ENCODE assay signal across 10 cellular contexts in the genomic region with DNA sequence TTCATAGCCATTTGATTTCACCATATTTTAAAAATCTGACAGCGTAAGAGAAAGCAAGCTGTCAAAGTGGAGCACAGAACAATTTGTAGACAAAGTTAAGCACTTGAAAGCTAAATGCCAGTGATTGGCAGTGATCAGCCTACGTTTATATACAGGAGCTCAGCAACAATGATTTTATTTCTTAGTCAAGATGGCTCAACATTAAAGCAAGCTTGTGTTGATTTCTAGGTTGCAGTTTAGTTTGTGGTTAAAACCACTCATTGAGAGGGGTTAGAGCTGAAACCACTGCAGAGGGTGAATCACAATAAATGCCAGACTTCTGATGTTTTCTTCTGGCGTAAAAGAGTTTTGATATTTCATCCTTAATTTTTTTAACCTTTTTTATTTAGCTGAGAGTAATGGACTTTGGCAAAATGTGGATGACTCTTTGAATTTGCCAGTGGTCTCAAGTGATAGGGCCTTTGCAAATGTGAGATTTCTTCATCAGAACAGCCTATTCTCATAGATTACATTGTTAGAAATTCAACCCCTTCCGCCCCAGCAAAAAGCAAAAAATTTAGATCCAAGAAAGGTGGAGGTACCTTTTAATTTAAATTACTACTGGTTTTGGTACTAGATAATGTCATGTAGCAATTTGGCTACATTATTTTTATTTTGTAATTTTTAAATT.
DNase-seq lines count a peak whose midpoint lies in the region; ATAC-seq, FAIRE-seq and TF ChIP-seq lines count a peak whose summit lies in the region.
"Had no signal": no experiment of that assay in that cellular context is flagged by ENCODE, and none has a peak within 500 bp of the region (broad histone marks: within the 10 kb centered on the region; RNA-seq: fewer than 3 reads in every experiment).

No MANE protein-coding gene starts in this region.

- peak overlapping the region; percentile 26 for H3K4me2 ChIP-seq in astrocyte (ENCODE audit: low read length)
- H3K4me2 ChIP-seq in osteoblast (ENCODE audit: insufficient read depth, low read length): peak overlapping the region; percentile 71
- no peak overlapping the region for H3K4me2 ChIP-seq in PC-9

- no peak for TF ChIP-seq CTCF in astrocyte (IDR thresholded peaks at IDR 0.05; ENCODE audit: insufficient read depth, low read depth, low read length)
- no peak for TF ChIP-seq CTCF in osteoblast (IDR thresholded peaks at IDR 0.05; ENCODE audit: extremely low read depth, low read depth, low read length)
- TF ChIP-seq CTCF in PC-9 (conservative IDR thresholded peaks at IDR 0.05): no peak

- H2AFZ ChIP-seq in astrocyte (ENCODE audit: low read depth, low read length) (no peak overlapping the region), osteoblast (ENCODE audit: low read length) (no peak overlapping the region), PC-9 (no peak overlapping the region)

- peaks cover 25% of the 10 kb centered on the region for H4K20me1 ChIP-seq in astrocyte (ENCODE audit: insufficient read depth, low read length)
- H4K20me1 ChIP-seq in osteoblast (ENCODE audit: insufficient read depth, low read length): peaks cover 10% of the 10 kb centered on the region
- no peaks in the 10 kb centered on the region for H4K20me1 ChIP-seq in PC-9 (ENCODE audit: insufficient read depth)

- no peaks in the 10 kb centered on the region for H3K9me3 Mint-ChIP-seq in astrocyte (ENCODE audit: unreplicated experiment)

- H3K27ac ChIP-seq in astrocyte (ENCODE audit: low read depth, low read length) (peak overlapping the region; percentile 3), osteoblast (ENCODE audit: low read depth, low read length) (peak overlapping the region; percentile 48), PC-9 (no peak overlapping the region)

- no peaks in the 10 kb centered on the region for H3K27me3 Mint-ChIP-seq in astrocyte (ENCODE audit: low read depth, unreplicated experiment)
- H3K27me3 Mint-ChIP-seq: progenitor cell of endocrine pancreas had no signal

- FAIRE-seq in astrocyte (lab: Jason Lieb, UNC): peak; percentile 82

- H3K9ac ChIP-seq in astrocyte (ENCODE audit: low read length): no peak overlapping the region

- DNase-seq in activated CD4-positive, CD25-positive, alpha-beta regulatory T cell (lab: John Stamatoyannopoulos, UW): no peak
- DNase-seq in astrocyte (ENCODE audit: low read depth) (peak; percentile 94), osteoblast (ENCODE audit: insufficient read length, low spot score, missing footprints) (peak; percentile 90), middle frontal gyrus (ENCODE audit: extremely low spot score, low spot score) (no peak), PC-9 (no peak)
- DNase-seq: dermis blood vessel endothelial cell had no signal

- H3K4me3 Mint-ChIP-seq in astrocyte (ENCODE audit: unreplicated experiment): no peak overlapping the region

- H3K4me1 Mint-ChIP-seq in astrocyte (ENCODE audit: low read depth, unreplicated experiment): peaks cover 31% of the 10 kb centered on the region

- no TSS peak for BruUV-seq in PC-9 (replicated peaks; lab: Mats Ljungman, UMichigan)

- no peak overlapping the region for H3K4me3 ChIP-seq in astrocyte (ENCODE audit: insufficient read depth, low read depth, low read length)
- H3K4me3 ChIP-seq in osteoblast (ENCODE audit: insufficient read depth, low read length): no peak overlapping the region
- H3K4me3 ChIP-seq in PC-9: no peak overlapping the region

- intact Hi-C loops in PC-9 (cut with micrococcal nuclease; ENCODE audit: unreplicated experiment): no loop called here

- H3K36me3 ChIP-seq in astrocyte (ENCODE audit: insufficient read depth, low read length): no peaks in the 10 kb centered on the region
- H3K36me3 ChIP-seq in osteoblast (ENCODE audit: insufficient read depth, low read length): no peaks in the 10 kb centered on the region
- no peaks in the 10 kb centered on the region for H3K36me3 ChIP-seq in PC-9 (ENCODE audit: low read depth)

- H3K27ac Mint-ChIP-seq in astrocyte (ENCODE audit: unreplicated experiment): peak overlapping the region; percentile 42
- H3K27ac Mint-ChIP-seq: progenitor cell of endocrine pancreas had no signal

- CTCF ChIA-PET in PC-9 (lab: Charles Lee): no interaction called here

- no peaks in the 10 kb centered on the region for H3K9me3 ChIP-seq in astrocyte (ENCODE audit: insufficient read depth, low read depth, low read length)
- H3K9me3 ChIP-seq in osteoblast (ENCODE audit: low read depth, low read length): no peaks in the 10 kb centered on the region
- no peaks in the 10 kb centered on the region for H3K9me3 ChIP-seq in PC-9 (ENCODE audit: insufficient read depth, low read depth)

- no peaks in the 10 kb centered on the region for H3F3A ChIP-seq in PC-9 (ENCODE audit: insufficient read depth, low read depth)

- H3K4me1 ChIP-seq in astrocyte (ENCODE audit: insufficient read depth, low read length): peaks cover 23% of the 10 kb centered on the region
- peaks cover 32% of the 10 kb centered on the region for H3K4me1 ChIP-seq in osteoblast (ENCODE audit: insufficient read depth, low read length)
- no peaks in the 10 kb centered on the region for H3K4me1 ChIP-seq in PC-9 (replicated peaks; ENCODE audit: insufficient read depth)

- peaks cover 22% of the 10 kb centered on the region for H3K79me2 ChIP-seq in astrocyte (ENCODE audit: insufficient read depth, low read length)
- peaks cover 40% of the 10 kb centered on the region for H3K79me2 ChIP-seq in osteoblast (ENCODE audit: insufficient read depth, low read length)
- no peaks in the 10 kb centered on the region for H3K79me2 ChIP-seq in PC-9 (ENCODE audit: low read depth)

- H3K36me3 Mint-ChIP-seq in astrocyte (ENCODE audit: low read depth, unreplicated experiment): peaks cover 9% of the 10 kb centered on the region

- POLR2A ChIA-PET in PC-9 (lab: Charles Lee; ENCODE audit: unreplicated experiment): interaction anchor here (0.7 kb wide), 1 partner anchor 14 kb away, joined by 4 read pairs; no protein-coding TSS in a partner anchor

- H3K9me2 ChIP-seq in PC-9 (ENCODE audit: insufficient read depth): no peaks in the 10 kb centered on the region

- ATAC-seq in activated CD4-positive, CD25-positive, alpha-beta regulatory T cell treated with anti-CD3 and anti-CD28 coated beads, Interleukin-2, amount 50 U/mL, for 24 hours: peak; percentile 98 to 99
- ATAC-seq in HG03442 (IDR thresholded peaks at IDR 0.05; ENCODE audit: unreplicated experiment) (peak; percentile 65), HG03565 (IDR thresholded peaks at IDR 0.05; ENCODE audit: unreplicated experiment) (no peak)

- H3K27me3 ChIP-seq in astrocyte (ENCODE audit: insufficient read depth, low read length) (no peaks in the 10 kb centered on the region), osteoblast (ENCODE audit: insufficient read depth, low read length) (no peaks in the 10 kb centered on the region), PC-9 (ENCODE audit: insufficient read depth, low read depth) (no peaks in the 10 kb centered on the region)

Comparison
In these comparisons a context has a peak if more than half of its experiments do, and no peak if none do; other contexts are left out.
1. DNase-seq: peak in astrocyte (single experiment) and osteoblast (single experiment); none in activated CD4-positive, CD25-positive, alpha-beta regulatory T cell (0 of 4), middle frontal gyrus (single experiment) and PC-9 (0 of 2).